ENCODE assay signal across 9 cellular contexts in the genomic region with DNA sequence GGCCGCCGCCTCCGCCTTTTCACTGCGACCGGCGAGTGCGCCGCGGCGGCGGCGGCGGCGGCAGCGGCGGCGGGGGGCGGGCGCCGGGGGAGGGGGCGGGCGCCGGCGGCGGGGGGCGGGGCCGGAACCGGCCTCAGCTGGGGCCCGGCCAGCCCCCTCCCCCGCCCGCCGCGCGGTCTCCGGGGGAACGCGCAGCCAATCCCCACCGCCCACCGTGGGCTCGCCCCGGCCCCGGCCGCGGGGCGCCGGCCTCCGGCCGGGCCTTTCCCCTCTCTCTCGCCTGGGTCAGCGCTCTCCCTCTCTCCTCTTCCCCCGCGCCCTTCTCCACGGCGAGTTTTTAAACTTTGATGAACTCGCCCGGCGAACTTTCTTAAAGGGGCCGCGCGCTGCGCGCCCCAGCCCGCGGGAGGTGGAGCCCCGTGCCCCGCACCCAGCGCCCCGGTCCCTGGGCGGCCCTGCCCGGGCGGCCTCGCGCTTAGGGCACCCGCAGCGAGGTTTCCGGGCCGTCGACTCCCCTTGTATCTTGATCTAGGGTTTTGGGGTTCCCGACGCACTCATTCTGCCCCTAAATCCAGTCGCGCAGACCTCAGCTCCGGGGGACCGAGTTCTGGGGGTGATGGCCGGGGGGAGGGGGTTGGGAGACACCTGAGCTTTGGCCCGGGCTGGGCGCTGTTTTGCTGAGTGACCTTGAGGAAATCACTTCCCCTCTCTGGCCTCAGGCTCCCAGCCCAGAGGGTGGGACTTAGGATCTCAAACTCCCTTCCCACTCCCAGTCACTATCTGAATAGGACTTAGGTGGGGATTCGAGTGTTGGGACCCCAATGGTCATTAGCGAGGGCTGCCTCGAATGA. TPM values are rescaled to one million over a fixed set of nuclear protein-coding genes. Genes with fewer than 3 reads are reported as not detected.
A peak's percentile ranks its signal among the peaks of the same experiment; 100 is the strongest.
DNase-seq lines count a peak whose midpoint lies in the region; ATAC-seq, FAIRE-seq and TF ChIP-seq lines count a peak whose summit lies in the region.
"Had no signal": no experiment of that assay in that cellular context is flagged by ENCODE, and none has a peak within 500 bp of the region (broad histone marks: within the 10 kb centered on the region; RNA-seq: fewer than 3 reads in every experiment).

A gene (minus strand): TSS at position 39 of the 851 bp plus-strand sequence. CDS start 270 bp downstream, outside the sequence.

- WGBS in A549 (ENCODE audit: missing lambda C conversion rate) = 9% methylated on average over 48 of the region's 90 CpGs

- H3K27ac ChIP-seq in A549 (peak within 1 kb of the TSS; percentile 92 to 93), stomach smooth muscle (ENCODE audit: low read length) (peak within 1 kb of the TSS; percentile 99)

- H3K36me3 ChIP-seq in kidney epithelial cell (ENCODE audit: control insufficient read depth, insufficient read depth, low read length) (no peaks in the 10 kb centered on the region), stomach smooth muscle (ENCODE audit: control insufficient read depth in 2 of 2, insufficient read depth in 2 of 2, low read length in 2 of 2) (no peaks in the 10 kb centered on the region)

- peak within 1 kb of the TSS; percentile 71 for H3K4me3 ChIP-seq in A549
- peak within 1 kb of the TSS; percentile 55 for H3K4me3 ChIP-seq in kidney epithelial cell (ENCODE audit: low read depth, low read length)
- H3K4me3 ChIP-seq in stomach smooth muscle (ENCODE audit: low read length in 2 of 2) = peak within 1 kb of the TSS; percentile 79 to 84

- TF ChIP-seq EP300 in A549 (IDR thresholded peaks at IDR 0.05) = no peak

- CTCF ChIA-PET in A549 (lab: Yijun Ruan, JAX) (no interaction called here), HEK293T (lab: Yijun Ruan, JAX) (no interaction called here)

- TF ChIP-seq CTCF in A549 (IDR thresholded peaks at IDR 0.05) (no peak), kidney epithelial cell (IDR thresholded peaks at IDR 0.05; ENCODE audit: insufficient read depth, low read length, poor library complexity, severe bottlenecking) (no peak)

- ATAC-seq in A549 = peak; percentile 44 to 68

- TF ChIP-seq RAD21 in A549 (conservative IDR thresholded peaks at IDR 0.05 in 1 of 2, IDR thresholded peaks at IDR 0.05 in 1 of 2) = no peak

- POLR2A ChIA-PET in A549 (lab: Yijun Ruan, JAX) (interaction anchor here (0.6 kb wide), 1 partner anchor 11 kb away, joined by 5 read pairs; no protein-coding TSS in a partner anchor), HEK293T (lab: Yijun Ruan, JAX) (no interaction called here)

- no peak for TF ChIP-seq POLR2A in A549 (IDR thresholded peaks at IDR 0.05; ENCODE audit: low read length)

- H3K9ac ChIP-seq in stomach smooth muscle (ENCODE audit: low read length in 2 of 2) = peak within 1 kb of the TSS; percentile 93

- H3K4me2 ChIP-seq in A549 = peak within 1 kb of the TSS; percentile 100

- DNase-seq in A549 (ENCODE audit: low read depth in 1 of 2, low spot score in 1 of 2) (peak; percentile 37 to 38), HEK293T (ENCODE audit: extremely low spot score) (peak; percentile 47), amniotic epithelial cell (ENCODE audit: low read depth) (peak; percentile 29), kidney epithelial cell (ENCODE audit: low read depth) (no peak), NCI-H1092 treated with DMSO at 0.1 percent for 48 hours (lab: John Stamatoyannopoulos, UW) (no peak), NCI-H345 (lab: John Stamatoyannopoulos, UW) (no peak), HCEC 1CT (no peak)

- H3K4me1 ChIP-seq in A549 (peaks cover 11% of the 10 kb centered on the region), stomach smooth muscle (ENCODE audit: control insufficient read depth, insufficient read depth, low read length) (peaks cover 47% of the 10 kb centered on the region)

- H3K27me3 ChIP-seq in kidney epithelial cell (ENCODE audit: control insufficient read depth, insufficient read depth, low read length) = peaks cover 11% of the 10 kb centered on the region
- H3K27me3 ChIP-seq in stomach smooth muscle (ENCODE audit: control insufficient read depth in 1 of 2, insufficient read depth in 2 of 2, low read length in 2 of 2) = no peaks in the 10 kb centered on the region

- H3K9me3 ChIP-seq in A549 (no peaks in the 10 kb centered on the region), stomach smooth muscle (ENCODE audit: control insufficient read depth in 2 of 2, low read length in 2 of 2) (no peaks in the 10 kb centered on the region)

- FAIRE-seq in A549 (lab: Jason Lieb, UNC) = no peak
- FAIRE-seq: GM18507 had no signal

TF ChIP-seq in A549, 52 proteins besides CTCF, POLR2A, EP300 and RAD21 (continues in another document):
- TF ChIP-seq, protein P1, sequence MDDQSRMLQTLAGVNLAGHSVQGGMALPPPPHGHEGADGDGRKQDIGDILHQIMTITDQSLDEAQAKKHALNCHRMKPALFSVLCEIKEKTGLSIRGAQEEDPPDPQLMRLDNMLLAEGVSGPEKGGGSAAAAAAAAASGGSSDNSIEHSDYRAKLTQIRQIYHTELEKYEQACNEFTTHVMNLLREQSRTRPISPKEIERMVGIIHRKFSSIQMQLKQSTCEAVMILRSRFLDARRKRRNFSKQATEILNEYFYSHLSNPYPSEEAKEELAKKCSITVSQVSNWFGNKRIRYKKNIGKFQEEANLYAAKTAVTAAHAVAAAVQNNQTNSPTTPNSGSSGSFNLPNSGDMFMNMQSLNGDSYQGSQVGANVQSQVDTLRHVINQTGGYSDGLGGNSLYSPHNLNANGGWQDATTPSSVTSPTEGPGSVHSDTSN (IDR thresholded peaks at IDR 0.05) = no peak
- TF ChIP-seq CBX2 (IDR thresholded peaks at IDR 0.05; ENCODE audit: borderline replicate concordance, low read depth) (no peak), FOSL2 (IDR thresholded peaks at IDR 0.05) (no peak), FOSL2 (CRISPR knock-in tag; IDR thresholded peaks at IDR 0.05) (no peak), PHF8 (IDR thresholded peaks at IDR 0.05; ENCODE audit: borderline replicate concordance, low read depth) (peak; percentile 60; the same call in 1 of the 2 replicates), CHD4 (IDR thresholded peaks at IDR 0.05; ENCODE audit: borderline replicate concordance) (no peak)
- TF ChIP-seq, protein P2, sequence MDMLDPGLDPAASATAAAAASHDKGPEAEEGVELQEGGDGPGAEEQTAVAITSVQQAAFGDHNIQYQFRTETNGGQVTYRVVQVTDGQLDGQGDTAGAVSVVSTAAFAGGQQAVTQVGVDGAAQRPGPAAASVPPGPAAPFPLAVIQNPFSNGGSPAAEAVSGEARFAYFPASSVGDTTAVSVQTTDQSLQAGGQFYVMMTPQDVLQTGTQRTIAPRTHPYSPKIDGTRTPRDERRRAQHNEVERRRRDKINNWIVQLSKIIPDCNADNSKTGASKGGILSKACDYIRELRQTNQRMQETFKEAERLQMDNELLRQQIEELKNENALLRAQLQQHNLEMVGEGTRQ (IDR thresholded peaks at IDR 0.05) = no peak

TF ChIP-seq in HEK293T, 16 proteins besides CTCF, POLR2A, EP300 and RAD21:
- TF ChIP-seq ARNT (IDR thresholded peaks at IDR 0.05) = no peak
- TF ChIP-seq, protein P3, sequence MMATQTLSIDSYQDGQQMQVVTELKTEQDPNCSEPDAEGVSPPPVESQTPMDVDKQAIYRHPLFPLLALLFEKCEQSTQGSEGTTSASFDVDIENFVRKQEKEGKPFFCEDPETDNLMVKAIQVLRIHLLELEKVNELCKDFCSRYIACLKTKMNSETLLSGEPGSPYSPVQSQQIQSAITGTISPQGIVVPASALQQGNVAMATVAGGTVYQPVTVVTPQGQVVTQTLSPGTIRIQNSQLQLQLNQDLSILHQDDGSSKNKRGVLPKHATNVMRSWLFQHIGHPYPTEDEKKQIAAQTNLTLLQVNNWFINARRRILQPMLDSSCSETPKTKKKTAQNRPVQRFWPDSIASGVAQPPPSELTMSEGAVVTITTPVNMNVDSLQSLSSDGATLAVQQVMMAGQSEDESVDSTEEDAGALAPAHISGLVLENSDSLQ (IDR thresholded peaks at IDR 0.05) = no peak
- no peak for TF ChIP-seq SUZ12 (IDR thresholded peaks at IDR 0.05)
- TF ChIP-seq FOXA1 (IDR thresholded peaks at IDR 0.05) = no peak

RNA-seq across cellular contexts. Expression of the gene that starts here (rescaled TPM):
- polyA plus RNA-seq in A549 (2011; rRNA removed) (3.0 and 3.5 TPM in 2 replicates), A549 (2017; fragmentation: RNase III; extraction: RNeasy Plus Mini Kit Qiagen cat#74134 plus additional on column Dnase treatment) (7.8 to 8.7 TPM (median 8.7 TPM) in 3 replicates)
- polyA plus RNA-seq in A549 (2012; cell fraction: cytosol; rRNA removed) = 8.8 and 11.4 TPM in 2 replicates
- polyA plus RNA-seq in A549 (2012; cell fraction: nucleus; rRNA removed) = 8.7 and 9.5 TPM in 2 replicates
- 3.3 and 4.4 TPM in 2 replicates for polyA minus RNA-seq in A549 (2011; rRNA and poly(A)+ RNA removed)
- total RNA-seq in kidney epithelial cell = 1.4 and 1.9 TPM in 2 replicates

Comparison
In these comparisons a context has a peak if more than half of its experiments do, and no peak if none do; other contexts are left out.
1. DNase-seq: peak in A549 (2 of 2), HEK293T (single experiment) and amniotic epithelial cell (single experiment); none in kidney epithelial cell (single experiment), NCI-H1092 treated with DMSO at 0.1 percent for 48 hours (single experiment), NCI-H345 (single experiment) and HCEC 1CT (single experiment).
2. Peak in every context shown above with its lines, with median percentiles within 50 percentile points of each other: H3K4me3 ChIP-seq.